In genomic region chr19:44757735-44758505, GRCh38 we compare ENCODE assay signal across 10 cellular contexts. TPM values are rescaled to one million over a fixed set of nuclear protein-coding genes. Genes with fewer than 3 reads are reported as not detected.
DNase-seq lines count a peak whose midpoint lies in the region; ATAC-seq and TF ChIP-seq lines count a peak whose summit lies in the region.
"Had no signal": no experiment of that assay in that cellular context is flagged by ENCODE, and none has a peak within 500 bp of the region (broad histone marks: within the 10 kb centered on the region; RNA-seq: fewer than 3 reads in every experiment).

No MANE protein-coding gene starts in this region.

- no peaks in the 10 kb centered on the region for H3K9me3 Mint-ChIP-seq in T-helper 2 cell treated with Interferon-gamma antibody and Interleukin-4, amounts not matched to agents 5 μg/mL and 100 μg/mL, for 36 hours
- no peaks in the 10 kb centered on the region for H3K9me3 Mint-ChIP-seq in endodermal cell

- H3K27ac Mint-ChIP-seq in T-helper 2 cell treated with Interferon-gamma antibody and Interleukin-4, amounts not matched to agents 5 μg/mL and 100 μg/mL, for 36 hours, result peak overlapping the region; percentile 36
- H3K27ac Mint-ChIP-seq in endodermal cell, result peak overlapping the region; percentile 19

- peak overlapping the region; percentile 78 for H3K4me3 ChIP-seq in endodermal cell (ENCODE audit: low read length)
- no peak overlapping the region for H3K4me3 ChIP-seq in thymus (ENCODE audit: low read length)
- H3K4me3 ChIP-seq: HAP-1 had no signal

- H3K27me3 ChIP-seq in endodermal cell (ENCODE audit: control insufficient read depth, insufficient read depth, low read length, poor library complexity, severe bottlenecking) (peaks cover 41% of the 10 kb centered on the region), thymus (ENCODE audit: control insufficient read depth, insufficient read depth) (no peaks in the 10 kb centered on the region)

- peaks cover 4% of the 10 kb centered on the region for H3K4me1 ChIP-seq in endodermal cell (ENCODE audit: control insufficient read depth, insufficient read depth, low read length)
- H3K4me1 ChIP-seq in thymus (ENCODE audit: control insufficient read depth, insufficient read depth, low read length), result peaks cover 14% of the 10 kb centered on the region

- peaks cover 20% of the 10 kb centered on the region for H3K4me1 Mint-ChIP-seq in T-helper 2 cell treated with Interferon-gamma antibody and Interleukin-4, amounts not matched to agents 5 μg/mL and 100 μg/mL, for 36 hours (ENCODE audit: low read depth)
- H3K4me1 Mint-ChIP-seq in endodermal cell, result peaks cover 13% of the 10 kb centered on the region

- no peak for DNase-seq in T-helper 2 cell treated with Interferon-gamma antibody and Interleukin-4, amounts not matched to agents 5 μg/mL and 100 μg/mL, for 36 hours (ENCODE audit: low spot score)
- DNase-seq in T-helper 2 cell, result no peak
- peak; percentile 90 for DNase-seq in endodermal cell
- peak; percentile 94 for DNase-seq in mesenteric fat pad (ENCODE audit: low spot score)
- DNase-seq in SIG-M5 treated with dmso at 0.1 percent for 504 hours (lab: John Stamatoyannopoulos, UW; ENCODE audit: unreplicated experiment), result no peak
- no peak for DNase-seq in stimulated activated CD4-positive, alpha-beta T cell treated with anti-CD3 and anti-CD28 coated beads, Interleukin-2, amount 100 ng/mL, for 24 hours

- H3K36me3 ChIP-seq in endodermal cell (ENCODE audit: control insufficient read depth, insufficient read depth, low read length), result peaks cover 4% of the 10 kb centered on the region
- H3K36me3 ChIP-seq in thymus (ENCODE audit: control insufficient read depth, insufficient read depth), result peaks cover 3% of the 10 kb centered on the region

- H3K9ac ChIP-seq in endodermal cell (ENCODE audit: extremely low read depth, low read length, poor library complexity, severe bottlenecking), result peak overlapping the region; percentile 11

- H3K27me3 Mint-ChIP-seq in T-helper 2 cell treated with Interferon-gamma antibody and Interleukin-4, amounts not matched to agents 5 μg/mL and 100 μg/mL, for 36 hours (ENCODE audit: low read depth), result no peaks in the 10 kb centered on the region
- H3K27me3 Mint-ChIP-seq in endodermal cell (ENCODE audit: insufficient read depth), result peaks cover 71% of the 10 kb centered on the region

- whole genome bisulfite sequencing in endodermal cell (ENCODE audit: insufficient coverage in 1 of 2, insufficient read length in 1 of 2), 2 experiments, result 1 to 3% methylated on average over 15 to 68 of the region's 68 CpGs
- WGBS in thymus, result 96% methylated on average over 68 of the region's 68 CpGs

- no peak for ATAC-seq in HG02870 (IDR thresholded peaks at IDR 0.05; ENCODE audit: unreplicated experiment)

- H3K4me3 Mint-ChIP-seq in T-helper 2 cell treated with Interferon-gamma antibody and Interleukin-4, amounts not matched to agents 5 μg/mL and 100 μg/mL, for 36 hours, result no peak overlapping the region
- peak overlapping the region; percentile 70 for H3K4me3 Mint-ChIP-seq in endodermal cell

- H3K27ac ChIP-seq in endodermal cell (ENCODE audit: low read depth, low read length) (no peak overlapping the region), thymus (ENCODE audit: low read depth) (peak overlapping the region; percentile 25)

- H3K36me3 Mint-ChIP-seq in T-helper 2 cell treated with Interferon-gamma antibody and Interleukin-4, amounts not matched to agents 5 μg/mL and 100 μg/mL, for 36 hours (ENCODE audit: low read depth), result peaks cover 48% of the 10 kb centered on the region
- H3K36me3 Mint-ChIP-seq in endodermal cell (ENCODE audit: low read depth), result no peaks in the 10 kb centered on the region

- H3K9me3 ChIP-seq in endodermal cell (ENCODE audit: control insufficient read depth, low read length), result no peaks in the 10 kb centered on the region
- H3K9me3 ChIP-seq in thymus (ENCODE audit: control insufficient read depth), result no peaks in the 10 kb centered on the region
- H3K9me3 ChIP-seq: HAP-1 had no signal

- TF ChIP-seq CTCF in endodermal cell (conservative IDR thresholded peaks at IDR 0.05), result peak; percentile 28

RNA-seq across cellular contexts. Expression of gene BCL3, which starts 9.4 kb away (rescaled TPM):
- 1 to 10 TPM; 1.8 to 6.2 TPM for total RNA-seq in endodermal cell
- 2.0 TPM for polyA plus RNA-seq in endodermal cell (2013, experiment 1 of 2)
- 3.0 TPM for polyA plus RNA-seq in endodermal cell (2013, experiment 2 of 2)
- total RNA-seq in mesenteric fat pad, result 73.8 TPM
- polyA plus RNA-seq in thymus, result 62.9 TPM

RNA-seq across cellular contexts. Expression of gene CBLC, which starts 19.8 kb away (rescaled TPM):
- total RNA-seq in endodermal cell, result 10 to 100 TPM in 1 of 2 donors, 1 to 10 TPM in 1; 6.6 to 15.5 TPM
- 1.9 TPM for polyA plus RNA-seq in endodermal cell (2013, experiment 1 of 2)
- 0.83 TPM for polyA plus RNA-seq in endodermal cell (2013, experiment 2 of 2)
- not detected for total RNA-seq in mesenteric fat pad
- 2.0 TPM for polyA plus RNA-seq in thymus
- total RNA-seq: OCI-LY7 had no signal

RNA-seq across cellular contexts. Expression of gene BCAM, which starts 51.0 kb away (rescaled TPM):
- 10 to 100 TPM; 62.9 to 64.0 TPM for total RNA-seq in endodermal cell
- polyA plus RNA-seq in endodermal cell (2013, experiment 1 of 2), result 30.6 TPM
- 22.0 TPM for polyA plus RNA-seq in endodermal cell (2013, experiment 2 of 2)
- 42.3 TPM for total RNA-seq in mesenteric fat pad
- 48.7 TPM for polyA plus RNA-seq in thymus
- total RNA-seq: OCI-LY7 had no signal

RNA-seq across cellular contexts. Expression of gene CEACAM16, which starts 59.0 kb away (rescaled TPM):
- total RNA-seq in endodermal cell (not detected), mesenteric fat pad (not detected)
- polyA plus RNA-seq in endodermal cell (2013, experiment 1 of 2), result not detected
- polyA plus RNA-seq in endodermal cell (2013, experiment 2 of 2), result not detected
- polyA plus RNA-seq in thymus, result 0.09 TPM
- total RNA-seq: OCI-LY7 had no signal

Comparison
In these comparisons a context has a peak if more than half of its experiments do, and no peak if none do; other contexts are left out.
1. DNase-seq: peak in endodermal cell (single experiment) and mesenteric fat pad (single experiment); none in T-helper 2 cell treated with Interferon-gamma antibody and Interleukin-4, amounts not matched to agents 5 μg/mL and 100 μg/mL, for 36 hours (single experiment), T-helper 2 cell (0 of 5), SIG-M5 treated with dmso at 0.1 percent for 504 hours (single experiment) and stimulated activated CD4-positive, alpha-beta T cell treated with anti-CD3 and anti-CD28 coated beads, Interleukin-2, amount 100 ng/mL, for 24 hours (0 of 2).
2. RNA of gene BCL3, which starts 9.4 kb away (total RNA-seq): 73.8 TPM in mesenteric fat pad (single experiment); 1.8 to 6.2 TPM in endodermal cell; every median in the first group is over 10 times any median in the second.